ENCODE assay signal across 8 cellular contexts in the genomic region with DNA sequence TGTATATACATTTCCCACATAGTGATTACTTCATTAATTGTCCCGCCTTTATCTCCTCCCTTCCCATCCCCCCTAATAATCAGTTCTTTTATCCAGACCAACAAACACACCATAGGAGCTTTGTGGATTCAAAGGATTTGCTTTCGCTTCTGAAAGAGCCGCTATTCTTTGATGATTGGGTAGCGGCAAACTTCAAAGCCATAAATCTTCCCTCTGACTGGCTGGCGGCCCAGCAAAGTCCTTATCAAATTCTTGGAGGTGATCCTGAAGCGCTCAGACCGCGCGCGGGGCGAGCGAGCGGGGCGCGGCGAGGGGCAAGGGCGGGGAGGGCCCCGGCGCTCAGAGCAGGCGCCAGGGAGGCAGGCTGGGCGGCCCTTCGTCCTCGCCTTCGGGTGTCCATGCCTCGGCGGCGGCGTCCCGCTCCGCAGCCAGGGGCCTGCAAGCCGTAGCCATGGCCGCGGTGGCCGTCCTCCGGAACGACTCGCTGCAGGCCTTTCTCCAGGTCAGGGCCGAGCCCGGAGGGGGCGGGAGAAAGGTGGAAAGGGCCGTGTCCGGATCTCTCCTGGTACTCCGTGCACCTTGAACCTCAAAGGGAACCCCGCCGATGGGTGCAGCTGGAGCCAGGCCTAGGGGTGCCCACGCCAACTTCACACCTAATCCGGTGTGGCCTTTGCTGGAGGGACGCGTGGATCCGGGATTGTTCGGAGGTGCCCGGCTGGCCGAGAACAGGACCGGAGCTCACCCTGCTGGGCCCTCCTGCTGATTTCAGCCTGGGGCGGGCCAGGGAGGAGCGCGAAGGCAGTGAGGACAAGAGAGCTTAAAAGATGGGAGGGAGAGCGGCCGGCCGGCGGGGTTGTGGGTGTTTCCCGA. TPM values are rescaled to one million over a fixed set of nuclear protein-coding genes. Genes with fewer than 3 reads are reported as not detected.
A peak's percentile ranks its signal among the peaks of the same experiment; 100 is the strongest.
DNase-seq lines count a peak whose midpoint lies in the region; ATAC-seq and TF ChIP-seq lines count a peak whose summit lies in the region.

A gene (plus strand): TSS at position 276 of the 870 bp plus-strand sequence. CDS start 176 bp downstream, at position 452.

- H3K27ac Mint-ChIP-seq in glutamatergic neuron (ENCODE audit: unreplicated experiment) (no peak within 1 kb of the TSS), osteocyte (ENCODE audit: unreplicated experiment) (no peak within 1 kb of the TSS)

- H3K36me3 Mint-ChIP-seq in glutamatergic neuron (ENCODE audit: unreplicated experiment) (peaks cover 5% of the 10 kb centered on the region), osteocyte (ENCODE audit: unreplicated experiment) (no peaks in the 10 kb centered on the region)

- TF ChIP-seq CTCF in glutamatergic neuron (IDR thresholded peaks at IDR 0.05; ENCODE audit: partially characterized antibody, unreplicated experiment) (no peak), osteocyte (IDR thresholded peaks at IDR 0.05) (no peak)

- H3K9me3 Mint-ChIP-seq in glutamatergic neuron (ENCODE audit: unreplicated experiment) (peaks cover 7% of the 10 kb centered on the region), osteocyte (ENCODE audit: unreplicated experiment) (no peaks in the 10 kb centered on the region)

- peaks cover 14% of the 10 kb centered on the region for H3K4me1 Mint-ChIP-seq in glutamatergic neuron (ENCODE audit: low read depth, unreplicated experiment)
- H3K4me1 Mint-ChIP-seq in osteocyte (ENCODE audit: unreplicated experiment), result peaks cover 26% of the 10 kb centered on the region

- ATAC-seq in HG03108 (IDR thresholded peaks at IDR 0.05; ENCODE audit: unreplicated experiment) (no peak), GM21390 (IDR thresholded peaks at IDR 0.05; ENCODE audit: unreplicated experiment) (no peak)

- H3K27me3 Mint-ChIP-seq in glutamatergic neuron (ENCODE audit: unreplicated experiment), result peaks cover 31% of the 10 kb centered on the region
- H3K27me3 Mint-ChIP-seq in osteocyte (ENCODE audit: unreplicated experiment), result peaks cover 72% of the 10 kb centered on the region

- peak; percentile 72 for DNase-seq in activated effector memory CD4-positive, alpha-beta T cell treated with anti-CD3 and anti-CD28 coated beads, Interleukin-2, amount 50 U/mL, for 16 hours
- no peak for DNase-seq in activated effector memory CD4-positive, alpha-beta T cell treated with Interleukin-2 at 50 U/mL for 16 hours
- peak; percentile 86 for DNase-seq in NCI-H510A (lab: John Stamatoyannopoulos, UW)
- peak; percentile 26 for DNase-seq in activated naive CD4-positive, alpha-beta T cell treated with anti-CD3 and anti-CD28 coated beads, Interleukin-2, amount 50 U/mL, for 16 hours
- peak; percentile 66 for DNase-seq in glutamatergic neuron
- peak; percentile 84 for DNase-seq in osteocyte (ENCODE audit: extremely low spot score, unreplicated experiment)

- H3K4me3 Mint-ChIP-seq in glutamatergic neuron (ENCODE audit: unreplicated experiment), result peak within 1 kb of the TSS; percentile 79
- H3K4me3 Mint-ChIP-seq in osteocyte (ENCODE audit: unreplicated experiment), result peak within 1 kb of the TSS; percentile 62

RNA-seq across cellular contexts. Expression of the gene that starts here (rescaled TPM):
- total RNA-seq in glutamatergic neuron (ENCODE audit: unreplicated experiment) (1.8 TPM), osteocyte (not detected in 2 replicates)

Comparison
In these comparisons a context has a peak if more than half of its experiments do, and no peak if none do; other contexts are left out.
1. Peak in DNase-seq in osteocyte; RNA of the gene not detected or under 1 TPM.